In the genomic region with DNA sequence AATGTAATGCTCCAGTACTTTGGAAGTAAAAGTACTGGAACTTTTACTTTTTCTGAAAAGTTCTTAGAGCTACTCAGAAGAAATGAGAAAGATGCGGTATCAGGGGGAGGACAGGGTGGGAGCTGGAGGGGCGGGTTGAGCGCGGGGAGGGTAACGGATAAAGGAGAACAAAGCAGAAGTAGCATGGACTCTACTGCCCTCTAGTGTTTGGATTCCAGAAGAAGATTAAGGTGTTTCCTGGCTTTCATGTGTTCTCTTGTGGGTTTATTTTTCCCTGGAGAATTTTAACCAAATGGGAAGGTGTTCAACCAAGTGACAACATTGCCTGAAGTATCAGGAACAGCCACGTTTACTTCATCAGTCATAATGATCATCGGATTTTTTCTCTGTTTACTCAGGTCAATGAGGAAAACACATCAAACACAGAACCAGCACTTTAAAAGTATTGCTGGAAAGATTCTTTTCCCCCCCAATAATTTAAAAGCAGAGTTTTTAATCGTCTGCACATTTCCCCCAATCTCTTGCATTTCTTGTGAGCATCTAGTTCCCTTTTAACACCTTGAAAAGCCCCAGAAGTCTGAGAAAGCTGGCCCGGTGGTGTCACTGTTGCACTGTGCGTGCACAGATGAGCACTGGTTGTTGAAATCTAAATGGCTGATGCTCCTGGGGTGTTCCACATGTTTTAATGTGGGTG, we compare ENCODE assay signal across 9 cellular contexts.
DNase-seq lines count a peak whose midpoint lies in the region; ATAC-seq and TF ChIP-seq lines count a peak whose summit lies in the region.
"Had no signal": no experiment of that assay in that cellular context is flagged by ENCODE, and none has a peak within 500 bp of the region (broad histone marks: within the 10 kb centered on the region; RNA-seq: fewer than 3 reads in every experiment).

No MANE protein-coding gene starts in this region.

- no peaks in the 10 kb centered on the region for H3K9me3 Mint-ChIP-seq in HFFc6
- H3K9me3 Mint-ChIP-seq in activated T-helper 17 cell treated with anti-CD3 and anti-CD28 coated beads, Interleukin-2, amount 50 U/mL, for 72 hours: peaks cover 9% of the 10 kb centered on the region
- H3K9me3 Mint-ChIP-seq: activated B cell treated with CpG ODN at 0.5 μM for 24 hours had no signal

- no peaks in the 10 kb centered on the region for H3K27me3 ChIP-seq in cardiac muscle cell

- no peak overlapping the region for H3K4me3 ChIP-seq in cardiac muscle cell

- intact Hi-C loops in sciatic nerve (cut with DNase I): loop anchor here (10.0 kb wide), 1 partner anchor 364 kb away; no protein-coding TSS in a partner anchor

- H3K36me3 ChIP-seq in cardiac muscle cell: no peaks in the 10 kb centered on the region

- peak; percentile 94 for TF ChIP-seq CTCF in HFFc6 (IDR thresholded peaks at IDR 0.05)
- TF ChIP-seq CTCF in cardiac muscle cell (IDR thresholded peaks at IDR 0.05; ENCODE audit: low read depth, low read length): peak; percentile 43

- no peak overlapping the region for H3K27ac ChIP-seq in cardiac muscle cell

- no peaks in the 10 kb centered on the region for H3K9me3 ChIP-seq in cardiac muscle cell (ENCODE audit: low read depth)

- no peak overlapping the region for H3K27ac Mint-ChIP-seq in HFFc6
- no peak overlapping the region for H3K27ac Mint-ChIP-seq in activated T-helper 17 cell treated with anti-CD3 and anti-CD28 coated beads, Interleukin-2, amount 50 U/mL, for 72 hours
- H3K27ac Mint-ChIP-seq: activated B cell treated with CpG ODN at 0.5 μM for 24 hours had no signal

- peak; percentile 67 for DNase-seq in Daoy (ENCODE audit: low read depth)
- DNase-seq in HFFc6: peak; percentile 24
- DNase-seq in NCI-H1930 (lab: John Stamatoyannopoulos, UW): peak; percentile 39 to 54
- peak; percentile 9 for DNase-seq in UCSD-AML1 (lab: John Stamatoyannopoulos, UW; ENCODE audit: unreplicated experiment)
- peak; percentile 69 to 75 for DNase-seq in cardiac muscle cell (ENCODE audit: low read depth in 1 of 2, low spot score in 1 of 2)
- no peak for DNase-seq in sciatic nerve (ENCODE audit: low spot score)
- no peak for DNase-seq in activated effector memory CD4-positive, alpha-beta T cell treated with anti-CD3 and anti-CD28 coated beads, Interleukin-2, amount 50 U/mL, for 16 hours
- DNase-seq: activated B cell treated with CpG ODN at 0.5 μM for 24 hours had no signal

- peaks cover 21% of the 10 kb centered on the region for H3K4me1 Mint-ChIP-seq in HFFc6 (ENCODE audit: low read depth)
- H3K4me1 Mint-ChIP-seq in activated T-helper 17 cell treated with anti-CD3 and anti-CD28 coated beads, Interleukin-2, amount 50 U/mL, for 72 hours: no peaks in the 10 kb centered on the region
- H3K4me1 Mint-ChIP-seq: activated B cell treated with CpG ODN at 0.5 μM for 24 hours had no signal

- H3K27me3 Mint-ChIP-seq in HFFc6 (ENCODE audit: insufficient read depth): peaks cover 6% of the 10 kb centered on the region
- no peaks in the 10 kb centered on the region for H3K27me3 Mint-ChIP-seq in activated T-helper 17 cell treated with anti-CD3 and anti-CD28 coated beads, Interleukin-2, amount 50 U/mL, for 72 hours
- H3K27me3 Mint-ChIP-seq: activated B cell treated with CpG ODN at 0.5 μM for 24 hours had no signal

- ATAC-seq in sciatic nerve: peak; percentile 68
- ATAC-seq in activated T-helper 17 cell treated with anti-CD3 and anti-CD28 coated beads, Interleukin-2, amount 50 U/mL, for 72 hours (replicated peaks): no peak

- H3K4me3 Mint-ChIP-seq in HFFc6: peak overlapping the region; percentile 73
- H3K4me3 Mint-ChIP-seq in activated T-helper 17 cell treated with anti-CD3 and anti-CD28 coated beads, Interleukin-2, amount 50 U/mL, for 72 hours: no peak overlapping the region
- H3K4me3 Mint-ChIP-seq: activated B cell treated with CpG ODN at 0.5 μM for 24 hours had no signal

- no peaks in the 10 kb centered on the region for H3K4me1 ChIP-seq in cardiac muscle cell (ENCODE audit: low read depth)

- no peaks in the 10 kb centered on the region for H3K36me3 Mint-ChIP-seq in HFFc6 (ENCODE audit: low read depth)
- no peaks in the 10 kb centered on the region for H3K36me3 Mint-ChIP-seq in activated T-helper 17 cell treated with anti-CD3 and anti-CD28 coated beads, Interleukin-2, amount 50 U/mL, for 72 hours (ENCODE audit: low read depth)

Comparison
In these comparisons a context has a peak if more than half of its experiments do, and no peak if none do; other contexts are left out.
1. DNase-seq: peak in Daoy (single experiment), HFFc6 (single experiment), NCI-H1930 (2 of 2), UCSD-AML1 (single experiment) and cardiac muscle cell (2 of 2); none in sciatic nerve (single experiment) and activated effector memory CD4-positive, alpha-beta T cell treated with anti-CD3 and anti-CD28 coated beads, Interleukin-2, amount 50 U/mL, for 16 hours (single experiment).